22 cellular contexts compared by ENCODE assay signal in the genomic region with DNA sequence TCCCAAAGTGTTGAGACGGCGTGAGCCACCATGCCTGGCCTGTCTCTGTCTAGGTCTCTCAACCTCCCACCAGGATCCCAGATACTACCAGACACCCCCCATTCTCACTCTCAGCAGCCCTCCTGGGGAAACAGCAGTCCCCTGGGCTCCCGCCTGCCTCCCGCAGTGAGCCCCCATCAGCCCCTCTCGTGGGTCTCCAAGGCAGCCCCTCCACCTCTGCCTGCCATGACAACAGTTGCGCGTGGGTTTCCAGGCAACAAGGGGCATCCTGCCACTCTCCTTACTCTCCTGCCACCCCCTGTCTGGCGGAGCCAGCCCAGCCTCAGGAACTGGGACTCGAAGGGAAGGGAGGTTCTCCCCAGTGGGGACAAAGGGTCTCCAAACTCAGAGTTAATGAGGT. TPM values are rescaled to one million over a fixed set of nuclear protein-coding genes. Genes with fewer than 3 reads are reported as not detected.
DNase-seq lines count a peak whose midpoint lies in the region; ATAC-seq lines count a peak whose summit lies in the region.
"Had no signal": no experiment of that assay in that cellular context is flagged by ENCODE, and none has a peak within 500 bp of the region (broad histone marks: within the 10 kb centered on the region; RNA-seq: fewer than 3 reads in every experiment).

No MANE protein-coding gene starts in this region.

- H3K27me3 ChIP-seq in H7 (ENCODE audit: control insufficient read depth, insufficient read depth, low read length), result peaks cover 45% of the 10 kb centered on the region
- no peaks in the 10 kb centered on the region for H3K27me3 ChIP-seq in neuronal stem cell (ENCODE audit: control insufficient read depth in 3 of 3, insufficient read depth in 3 of 3, low read depth in 1 of 3, low read length in 3 of 3)

- DNase-seq in H7, result peak; percentile 41
- DNase-seq in ecto neural progenitor cell (ENCODE audit: low spot score), result peak; percentile 40
- DNase-seq in iPS-NIHi7 (ENCODE audit: extremely low spot score), result peak; percentile 3
- no peak for DNase-seq in neuronal stem cell (ENCODE audit: low spot score)
- DNase-seq in NCI-H1092 (lab: John Stamatoyannopoulos, UW), result no peak
- no peak for DNase-seq in Kasumi-1 (lab: John Stamatoyannopoulos, UW)
- DNase-seq: ACHN; BE2C; CD4-positive, CD25-positive, alpha-beta regulatory T cell; COR-L47; DMS 273 treated with DMSO at 0.1 percent for 48 hours; DMS53; DND-41; EL; KBM-7 had no signal

- H2BK5ac ChIP-seq in neuronal stem cell (ENCODE audit: low read length), result no peak overlapping the region

- peaks cover 19% of the 10 kb centered on the region for H3K79me1 ChIP-seq in neuronal stem cell (ENCODE audit: low read depth, low read length)

- no peak overlapping the region for H3K27ac ChIP-seq in neuronal stem cell (replicated peaks; ENCODE audit: low read length)

- no peak overlapping the region for H2BK120ac ChIP-seq in neuronal stem cell (ENCODE audit: low read depth, low read length)

- no peak overlapping the region for H3K9ac ChIP-seq in neuronal stem cell (ENCODE audit: low read depth, low read length, poor library complexity)

- H3K23ac ChIP-seq in neuronal stem cell (ENCODE audit: low read depth, low read length, poor library complexity), result no peak overlapping the region

- H3K4me2 ChIP-seq in neuronal stem cell (ENCODE audit: insufficient read depth, low read length, poor library complexity, severe bottlenecking), result no peak overlapping the region
- H3K4me2 ChIP-seq: GM23338 had no signal

- H3K4me3 ChIP-seq in H7 (ENCODE audit: insufficient read depth, low read depth, low read length) (no peak overlapping the region), neuronal stem cell (ENCODE audit: low read length in 2 of 2) (no peak overlapping the region)
- H3K4me3 ChIP-seq: GM12878, GM23338, HAP-1 had no signal

- no CpG with 5 or more reads among the region's 9 CpGs for WGBS in neuronal stem cell (ENCODE audit: extremely low coverage in 2 of 2, insufficient read length in 2 of 2, insufficient replicate concordance in 1 of 2), 2 donors

- peak overlapping the region; percentile 17 for H2AK5ac ChIP-seq in neuronal stem cell (ENCODE audit: low read depth, low read length)

- H3K36me3 ChIP-seq in H7 (replicated peaks; ENCODE audit: control insufficient read depth, insufficient read depth, low read length) (no peaks in the 10 kb centered on the region), neuronal stem cell (replicated peaks in 1 of 2; ENCODE audit: control insufficient read depth in 2 of 2, insufficient read depth in 2 of 2, low read length in 2 of 2) (peaks cover 11 to 57% of the 10 kb centered on the region in 2 donors)
- H3K36me3 ChIP-seq: BE2C, HAP-1 had no signal

- no peak overlapping the region for H2BK12ac ChIP-seq in neuronal stem cell (ENCODE audit: low read length)

- no peak overlapping the region for H3K18ac ChIP-seq in neuronal stem cell (ENCODE audit: low read length)

- H2BK15ac ChIP-seq in neuronal stem cell (ENCODE audit: low read length), result no peak overlapping the region

- no peak overlapping the region for H3K14ac ChIP-seq in neuronal stem cell (ENCODE audit: low read length)

- no peaks in the 10 kb centered on the region for H3K9me3 ChIP-seq in neuronal stem cell (replicated peaks in 1 of 2; ENCODE audit: control insufficient read depth in 2 of 2, insufficient read depth in 1 of 2, low read depth in 1 of 2, low read length in 2 of 2)
- H3K9me3 ChIP-seq: BE2C, HAP-1 had no signal

- no peak for ATAC-seq in HG03457 (IDR thresholded peaks at IDR 0.05; ENCODE audit: unreplicated experiment)
- ATAC-seq: GM12878, GM23338 had no signal

- H2AFZ ChIP-seq in neuronal stem cell (ENCODE audit: low read length), result no peak overlapping the region
- H2AFZ ChIP-seq: GM23338 had no signal

- H3K4ac ChIP-seq in neuronal stem cell (ENCODE audit: low read length), result no peak overlapping the region

- H3K4me1 ChIP-seq in neuronal stem cell (ENCODE audit: control insufficient read depth in 2 of 2, insufficient read depth in 1 of 2, low read depth in 1 of 2, low read length in 2 of 2), result peaks cover 33 to 40% of the 10 kb centered on the region in 2 donors
- H3K4me1 ChIP-seq: BE2C, HAP-1 had no signal

- H4K8ac ChIP-seq in neuronal stem cell (ENCODE audit: low read depth, low read length), result no peak overlapping the region

- no peak overlapping the region for H4K91ac ChIP-seq in neuronal stem cell (ENCODE audit: low read depth, low read length, poor library complexity)

RNA-seq across cellular contexts. Expression of gene LRRC4B, which starts 5.2 kb away (rescaled TPM):
- 2.4 and 3.5 TPM in 2 replicates for total RNA-seq in H7 (2014; rRNA removed; shearing (Covaris generic))
- polyA plus RNA-seq in neuronal stem cell (2013, experiment 1 of 2), result 78.7 TPM
- 78.4 TPM for polyA plus RNA-seq in neuronal stem cell (2013, experiment 2 of 2)
- total RNA-seq: CD4-positive, CD25-positive, alpha-beta regulatory T cell; CD8-positive, alpha-beta memory T cell; GM12878 had no signal
- polyA plus RNA-seq: CD4-positive, CD25-positive, alpha-beta regulatory T cell; CD8-positive, alpha-beta memory T cell; IgD-negative memory B cell had no signal

RNA-seq across cellular contexts. Expression of gene ASPDH, which starts 49.3 kb away (rescaled TPM):
- total RNA-seq in H7 (2014; rRNA removed; shearing (Covaris generic)), result not detected in 2 replicates
- polyA plus RNA-seq in neuronal stem cell (2013, experiment 1 of 2), result not detected
- not detected for polyA plus RNA-seq in neuronal stem cell (2013, experiment 2 of 2)
- total RNA-seq: CD4-positive, CD25-positive, alpha-beta regulatory T cell; CD8-positive, alpha-beta memory T cell; G401; GM12878; GM23338 had no signal
- polyA plus RNA-seq: CD4-positive, CD25-positive, alpha-beta regulatory T cell; CD8-positive, alpha-beta memory T cell; GM12878; GM23338; IgD-negative memory B cell had no signal

RNA-seq across cellular contexts. Expression of gene JOSD2, which starts 52.0 kb away (rescaled TPM):
- total RNA-seq in H7 (2014; rRNA removed; shearing (Covaris generic)), result 4.7 and 4.9 TPM in 2 replicates
- polyA plus RNA-seq in neuronal stem cell (2013, experiment 1 of 2), result 2.7 TPM
- polyA plus RNA-seq in neuronal stem cell (2013, experiment 2 of 2), result 2.8 TPM

Comparison
In these comparisons a context has a peak if more than half of its experiments do, and no peak if none do; other contexts are left out.
1. DNase-seq: peak in H7 (single experiment), ecto neural progenitor cell (single experiment) and iPS-NIHi7 (single experiment); none in neuronal stem cell (single experiment), NCI-H1092 (single experiment) and Kasumi-1 (0 of 2).